8 cellular contexts compared by ENCODE assay signal in genomic region chr17:40346768-40347154, GRCh38. TPM values are rescaled to one million over a fixed set of nuclear protein-coding genes. Genes with fewer than 3 reads are reported as not detected.
DNase-seq lines count a peak whose midpoint lies in the region; ATAC-seq, FAIRE-seq and TF ChIP-seq lines count a peak whose summit lies in the region.

No MANE protein-coding gene starts in this region.

- POLR2A ChIA-PET in A549 (lab: Yijun Ruan, JAX), result interaction anchor here (1.1 kb wide), 1 partner anchor 29 kb away, joined by 9 read pairs; no protein-coding TSS in a partner anchor

- H3K4me1 ChIP-seq in A549, result peaks cover 96% of the 10 kb centered on the region
- H3K4me1 ChIP-seq in RWPE2 (ENCODE audit: insufficient read depth, poor library complexity, severe bottlenecking), result peaks cover 66% of the 10 kb centered on the region
- H3K4me1 ChIP-seq in osteoblast (ENCODE audit: insufficient read depth, low read length), result peaks cover 67% of the 10 kb centered on the region

- H3K4me2 ChIP-seq in A549 (peak overlapping the region; percentile 97), osteoblast (ENCODE audit: insufficient read depth, low read length) (no peak overlapping the region)

- no peak for TF ChIP-seq RAD21 in A549 (conservative IDR thresholded peaks at IDR 0.05 in 1 of 2, IDR thresholded peaks at IDR 0.05 in 1 of 2)

- peaks cover 32% of the 10 kb centered on the region for H3K36me3 ChIP-seq in RWPE2 (ENCODE audit: low read depth)
- peaks cover 15% of the 10 kb centered on the region for H3K36me3 ChIP-seq in osteoblast (ENCODE audit: insufficient read depth, low read length)

- H3K27me3 ChIP-seq in RWPE2 (ENCODE audit: insufficient read depth, poor library complexity, severe bottlenecking), result no peaks in the 10 kb centered on the region
- no peaks in the 10 kb centered on the region for H3K27me3 ChIP-seq in osteoblast (ENCODE audit: insufficient read depth, low read length)

- H3K9me3 ChIP-seq in A549, result no peaks in the 10 kb centered on the region
- no peaks in the 10 kb centered on the region for H3K9me3 ChIP-seq in RWPE2 (ENCODE audit: severe bottlenecking)
- no peaks in the 10 kb centered on the region for H3K9me3 ChIP-seq in osteoblast (ENCODE audit: low read depth, low read length)

- in situ Hi-C loops in ACHN (cut with HindIII; ENCODE audit: low pct_ligation_motif_present, low pct_unique_long_range_greater_than_20kb, low sequenced_read_pairs), result no loop called here

- CTCF ChIA-PET in A549 (lab: Yijun Ruan, JAX), result interaction anchor here (11.7 to 40.3 kb wide), 2 partner anchors 11 to 34 kb away, joined by 236 to 2395 read pairs; partner anchors contain the start of genes CDC6 and RARA

- peaks cover 66% of the 10 kb centered on the region for H4K20me1 ChIP-seq in osteoblast (ENCODE audit: insufficient read depth, low read length)

- DNase-seq in A549 (ENCODE audit: low read depth in 1 of 2, low spot score in 1 of 2), result no peak
- DNase-seq in RWPE2 (ENCODE audit: low spot score), result no peak
- DNase-seq in fibroblast of pulmonary artery (ENCODE audit: low read depth), result no peak
- DNase-seq in osteoblast (ENCODE audit: insufficient read length, low spot score, missing footprints), result peak; percentile 81
- DNase-seq in ACHN, result no peak

- no peak for TF ChIP-seq CTCF in A549 (IDR thresholded peaks at IDR 0.05)
- no peak for TF ChIP-seq CTCF in RWPE2 (IDR thresholded peaks at IDR 0.05; ENCODE audit: poor library complexity, severe bottlenecking)
- TF ChIP-seq CTCF in fibroblast of pulmonary artery (IDR thresholded peaks at IDR 0.05; ENCODE audit: low read length, missing control alignments), result no peak
- TF ChIP-seq CTCF in osteoblast (IDR thresholded peaks at IDR 0.05; ENCODE audit: extremely low read depth, low read depth, low read length), result no peak

- H3K27ac ChIP-seq in A549 (peak overlapping the region; percentile 86 to 92; a peak in 4 of 6 replicates), RWPE2 (ENCODE audit: poor library complexity, severe bottlenecking) (peak overlapping the region; percentile 88), osteoblast (ENCODE audit: low read depth, low read length) (no peak overlapping the region)

- ATAC-seq in A549 (no peak), RWPE2 (ENCODE audit: low read depth) (no peak), GM18519 (IDR thresholded peaks at IDR 0.05; ENCODE audit: low FRiP score, unreplicated experiment) (no peak), GM18505 (IDR thresholded peaks at IDR 0.05; ENCODE audit: unreplicated experiment) (no peak), GM19397 (IDR thresholded peaks at IDR 0.05; ENCODE audit: unreplicated experiment) (no peak)

- WGBS in A549 (ENCODE audit: missing lambda C conversion rate), result 89% methylated on average over 1 of the region's 1 CpG

- no peak for FAIRE-seq in A549 (lab: Jason Lieb, UNC)

- no peak for TF ChIP-seq EP300 in A549 (IDR thresholded peaks at IDR 0.05)

- H3K79me2 ChIP-seq in osteoblast (ENCODE audit: insufficient read depth, low read length), result peaks cover 95% of the 10 kb centered on the region

- TF ChIP-seq POLR2A in A549 (IDR thresholded peaks at IDR 0.05; ENCODE audit: low read length) (no peak), GM18505 (IDR thresholded peaks at IDR 0.05; ENCODE audit: borderline replicate concordance, extremely low read depth, insufficient read depth, insufficient read length) (no peak)

- no peak overlapping the region for H2AFZ ChIP-seq in osteoblast (ENCODE audit: low read length)

- H3K4me3 ChIP-seq in A549 (no peak overlapping the region), RWPE2 (ENCODE audit: severe bottlenecking) (no peak overlapping the region), fibroblast of pulmonary artery (replicated peaks; ENCODE audit: low read depth, low read length) (peak overlapping the region; percentile 27), osteoblast (ENCODE audit: insufficient read depth, low read length) (no peak overlapping the region)

TF ChIP-seq in A549, 52 proteins besides CTCF, POLR2A, EP300 and RAD21:
- TF ChIP-seq FOXS1 (CRISPR knock-in tag; IDR thresholded peaks at IDR 0.05) (no peak), ZFP36 (IDR thresholded peaks at IDR 0.05; ENCODE audit: borderline replicate concordance, partially characterized antibody) (no peak), RFX5 (IDR thresholded peaks at IDR 0.05) (no peak), HEYL (CRISPR knock-in tag; IDR thresholded peaks at IDR 0.05) (no peak), USF2 (IDR thresholded peaks at IDR 0.05) (no peak), TP53 (CRISPR knock-in tag; IDR thresholded peaks at IDR 0.05) (no peak), NR3C1 (IDR thresholded peaks at IDR 0.05) (no peak), MAFK (IDR thresholded peaks at IDR 0.05; ENCODE audit: partially characterized antibody) (no peak), ESRRA (IDR thresholded peaks at IDR 0.05; ENCODE audit: borderline replicate concordance, low read length) (no peak), MYC (IDR thresholded peaks at IDR 0.05; ENCODE audit: borderline replicate concordance, low read length) (no peak)

RNA-seq across cellular contexts. Expression of gene GJD3, which starts 17.8 kb away (rescaled TPM):
- polyA plus RNA-seq in A549 (2011; rRNA removed) (0.09 TPM in 1 of 2 replicates, not detected in the other), A549 (2017; fragmentation: RNase III; extraction: RNeasy Plus Mini Kit Qiagen cat#74134 plus additional on column Dnase treatment) (0.40 to 1.2 TPM (median 0.70 TPM) in 3 replicates)
- polyA plus RNA-seq in A549 (2012; cell fraction: cytosol; rRNA removed), result 0.21 and 0.41 TPM in 2 replicates
- polyA plus RNA-seq in A549 (2012; cell fraction: nucleus; rRNA removed), result 0.36 and 0.82 TPM in 2 replicates
- not detected in 2 replicates for polyA minus RNA-seq in A549 (2011; rRNA and poly(A)+ RNA removed)
- total RNA-seq in osteoblast, result 1.8 and 2.7 TPM in 2 replicates

RNA-seq across cellular contexts. Expression of gene RARA, which starts 37.8 kb away (rescaled TPM):
- polyA plus RNA-seq in A549 (2011; rRNA removed) (8.6 and 9.9 TPM in 2 replicates), A549 (2017; fragmentation: RNase III; extraction: RNeasy Plus Mini Kit Qiagen cat#74134 plus additional on column Dnase treatment) (17.2 to 18.5 TPM (median 17.9 TPM) in 3 replicates)
- polyA plus RNA-seq in A549 (2012; cell fraction: cytosol; rRNA removed), result 6.5 and 11.0 TPM in 2 replicates
- polyA plus RNA-seq in A549 (2012; cell fraction: nucleus; rRNA removed), result 17.6 and 21.1 TPM in 2 replicates
- polyA minus RNA-seq in A549 (2011; rRNA and poly(A)+ RNA removed), result 11.6 and 12.9 TPM in 2 replicates
- total RNA-seq in osteoblast, result 31.1 and 32.4 TPM in 2 replicates

RNA-seq across cellular contexts. Expression of gene CDC6, which starts 59.1 kb away (rescaled TPM):
- polyA plus RNA-seq in A549 (2011; rRNA removed) (71.4 and 79.5 TPM in 2 replicates), A549 (2017; fragmentation: RNase III; extraction: RNeasy Plus Mini Kit Qiagen cat#74134 plus additional on column Dnase treatment) (66.6 to 67.5 TPM (median 67.0 TPM) in 3 replicates)
- 41.7 and 44.4 TPM in 2 replicates for polyA plus RNA-seq in A549 (2012; cell fraction: cytosol; rRNA removed)
- polyA plus RNA-seq in A549 (2012; cell fraction: nucleus; rRNA removed), result 29.8 and 45.7 TPM in 2 replicates
- 27.0 and 28.3 TPM in 2 replicates for polyA minus RNA-seq in A549 (2011; rRNA and poly(A)+ RNA removed)
- 5.1 and 8.3 TPM in 2 replicates for total RNA-seq in osteoblast
